1 cellular context compared by ENCODE assay signal in the genomic region with DNA sequence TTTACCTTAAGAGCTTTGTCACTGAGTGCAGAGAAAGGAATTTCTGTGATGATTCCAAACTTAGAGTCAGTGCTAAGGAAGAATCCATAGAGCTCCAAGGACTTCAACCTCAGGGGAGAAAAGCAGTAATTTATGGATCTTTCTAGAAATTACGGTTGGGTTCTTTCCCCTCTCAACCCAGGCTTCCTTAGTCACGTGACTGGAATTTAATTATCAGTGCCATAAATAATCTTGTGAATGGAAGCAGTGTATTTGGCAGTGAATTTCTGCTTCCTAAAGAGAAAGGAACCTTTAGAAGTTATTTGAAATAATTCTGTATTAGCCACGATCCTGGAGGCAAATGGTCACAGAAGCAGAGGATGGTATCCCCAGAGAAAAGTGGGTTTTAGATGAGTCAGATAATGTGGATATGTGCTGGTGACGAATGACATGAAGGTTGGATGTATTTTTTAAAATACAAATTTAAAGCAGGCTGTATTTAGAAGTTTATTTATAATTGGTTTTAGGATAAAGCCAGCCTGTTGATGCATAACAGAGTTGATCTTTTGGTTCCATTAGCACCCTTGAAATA.
TF ChIP-seq lines count a peak whose summit lies in the region.

No MANE protein-coding gene starts in this region.

TF ChIP-seq in HepG2, 621 proteins besides CTCF, POLR2A, EP300 and RAD21:
- TF ChIP-seq RFX3 (CRISPR knock-in tag; IDR thresholded peaks at IDR 0.05) (no peak), NR3C1 (CRISPR knock-in tag; IDR thresholded peaks at IDR 0.05) (no peak), HNRNPUL1 (IDR thresholded peaks at IDR 0.05; ENCODE audit: low read depth, low read length) (no peak)
